1 cellular context compared by ENCODE assay signal in the genomic region with DNA sequence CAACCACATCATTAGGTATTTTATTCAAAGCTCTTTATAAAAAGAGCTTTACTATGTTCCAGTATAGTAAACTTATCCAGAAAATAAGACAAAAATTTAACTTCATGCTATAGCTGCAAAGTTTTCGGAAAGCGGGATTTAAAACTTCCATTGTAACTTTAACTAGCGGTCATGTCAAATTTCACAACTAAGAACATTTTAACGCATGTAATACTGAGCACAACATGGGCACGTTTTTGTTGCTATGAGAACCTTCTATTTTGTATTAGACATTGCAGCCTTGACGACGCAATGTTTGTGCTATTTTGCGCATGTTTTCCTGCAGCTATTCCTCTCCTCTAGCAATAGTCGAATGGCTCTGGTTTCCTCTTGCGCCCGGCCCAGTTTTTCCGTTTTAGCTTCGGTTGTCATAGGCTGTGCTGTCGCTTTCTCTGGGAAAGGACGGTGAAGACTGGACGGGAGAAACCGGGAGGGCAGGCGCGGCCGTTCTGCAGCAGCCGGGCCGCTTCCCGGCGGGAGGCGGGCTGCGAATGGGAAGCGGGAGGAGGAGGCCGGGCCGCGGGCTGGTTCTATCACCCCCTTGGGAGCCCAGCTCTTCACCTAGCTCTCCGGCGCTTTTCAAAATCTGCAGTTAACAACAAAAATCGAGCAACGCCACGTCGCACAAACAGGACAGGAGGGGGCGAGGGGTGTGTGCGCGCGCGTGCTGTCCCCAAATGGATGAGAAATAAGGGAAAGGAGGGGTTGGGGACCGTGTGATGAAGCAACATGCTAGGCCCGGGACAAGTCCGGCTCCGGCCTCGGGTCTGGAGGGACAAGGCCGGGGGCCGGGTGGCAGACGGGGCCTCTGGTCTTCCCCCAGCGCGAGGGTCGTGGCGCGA.
TF ChIP-seq lines count a peak whose summit lies in the region.

No MANE protein-coding gene starts in this region.

TF ChIP-seq in HEK293, 187 proteins besides CTCF, POLR2A, EP300 and RAD21 (continued from another document and continues in another):
- TF ChIP-seq SP7 (tag by site-specific recombination; IDR thresholded peaks at IDR 0.05) (peak; percentile 89), ZNF501 (tag by site-specific recombination; IDR thresholded peaks at IDR 0.05) (peak; percentile 97; the same call in 1 of the 2 replicates), ZNF768 (tag by site-specific recombination; IDR thresholded peaks at IDR 0.05) (no peak), PRDM1 (tag by site-specific recombination; IDR thresholded peaks at IDR 0.05) (peak; percentile 99), WT1 (tag by site-specific recombination; IDR thresholded peaks at IDR 0.05) (peak; percentile 87), ZNF792 (tag by site-specific recombination; IDR thresholded peaks at IDR 0.05) (peak; percentile 80; the same call in 1 of the 2 replicates), ZBTB48 (tag by site-specific recombination; IDR thresholded peaks at IDR 0.05) (peak; percentile 95), SCRT1 (tag by site-specific recombination; IDR thresholded peaks at IDR 0.05; ENCODE audit: borderline replicate concordance) (0 out of 2 replicates have a peak, but pooled peaks have one; percentile 19), ZEB2 (tag by site-specific recombination; IDR thresholded peaks at IDR 0.05) (peak; percentile 97), ZNF146 (tag by site-specific recombination; IDR thresholded peaks at IDR 0.05) (no peak; the same call in 1 of the 2 replicates), ZNF48 (tag by site-specific recombination; IDR thresholded peaks at IDR 0.05) (no peak), ZNF24 (tag by site-specific recombination; IDR thresholded peaks at IDR 0.05) (peak; percentile 84), ZNF426 (tag by site-specific recombination; IDR thresholded peaks at IDR 0.05) (no peak), ZNF610 (tag by site-specific recombination; IDR thresholded peaks at IDR 0.05; ENCODE audit: borderline replicate concordance) (no peak), ZNF561 (tag by site-specific recombination; IDR thresholded peaks at IDR 0.05; ENCODE audit: borderline replicate concordance) (peak; percentile 74; the same call in 1 of the 2 replicates), ZSCAN30 (tag by site-specific recombination; IDR thresholded peaks at IDR 0.05) (peak; percentile 96), ZNF335 (tag by site-specific recombination; conservative IDR thresholded peaks at IDR 0.05) (peak; percentile 82), ZNF169 (tag by site-specific recombination; IDR thresholded peaks at IDR 0.05) (no peak), ZNF19 (tag by site-specific recombination; IDR thresholded peaks at IDR 0.05; ENCODE audit: low read depth) (no peak), ZNF350 (tag by site-specific recombination; IDR thresholded peaks at IDR 0.05) (no peak), ZNF202 (tag by site-specific recombination; IDR thresholded peaks at IDR 0.05; ENCODE audit: borderline replicate concordance) (no peak), ZNF2 (tag by site-specific recombination; IDR thresholded peaks at IDR 0.05) (peak; percentile 93), GLI2 (tag by site-specific recombination; IDR thresholded peaks at IDR 0.05; ENCODE audit: borderline replicate concordance, low read depth) (no peak), ZBTB7A (tag by site-specific recombination; IDR thresholded peaks at IDR 0.05; ENCODE audit: low read depth) (peak; percentile 93), IKZF3 (tag by site-specific recombination; IDR thresholded peaks at IDR 0.05) (peak; percentile 99), ZNF548 (tag by site-specific recombination; IDR thresholded peaks at IDR 0.05) (0 out of 2 replicates have a peak, but pooled peaks have one; percentile 45), GLI4 (tag by site-specific recombination; IDR thresholded peaks at IDR 0.05) (peak; percentile 80), TCF7L2 (IDR thresholded peaks at IDR 0.05; ENCODE audit: borderline replicate concordance, low read depth, low read length) (no peak), ZSCAN16 (tag by site-specific recombination; IDR thresholded peaks at IDR 0.05) (no peak), ZNF521 (tag by site-specific recombination; IDR thresholded peaks at IDR 0.05) (no peak), ZNF184 (tag by site-specific recombination; IDR thresholded peaks at IDR 0.05) (0 out of 2 replicates have a peak, but pooled peaks have one; percentile 12), ZNF239 (tag by site-specific recombination; IDR thresholded peaks at IDR 0.05) (no peak), ZNF140 (tag by site-specific recombination; IDR thresholded peaks at IDR 0.05) (no peak), KLF16 (tag by site-specific recombination; IDR thresholded peaks at IDR 0.05) (peak; percentile 93)
- TF ChIP-seq, protein P1, sequence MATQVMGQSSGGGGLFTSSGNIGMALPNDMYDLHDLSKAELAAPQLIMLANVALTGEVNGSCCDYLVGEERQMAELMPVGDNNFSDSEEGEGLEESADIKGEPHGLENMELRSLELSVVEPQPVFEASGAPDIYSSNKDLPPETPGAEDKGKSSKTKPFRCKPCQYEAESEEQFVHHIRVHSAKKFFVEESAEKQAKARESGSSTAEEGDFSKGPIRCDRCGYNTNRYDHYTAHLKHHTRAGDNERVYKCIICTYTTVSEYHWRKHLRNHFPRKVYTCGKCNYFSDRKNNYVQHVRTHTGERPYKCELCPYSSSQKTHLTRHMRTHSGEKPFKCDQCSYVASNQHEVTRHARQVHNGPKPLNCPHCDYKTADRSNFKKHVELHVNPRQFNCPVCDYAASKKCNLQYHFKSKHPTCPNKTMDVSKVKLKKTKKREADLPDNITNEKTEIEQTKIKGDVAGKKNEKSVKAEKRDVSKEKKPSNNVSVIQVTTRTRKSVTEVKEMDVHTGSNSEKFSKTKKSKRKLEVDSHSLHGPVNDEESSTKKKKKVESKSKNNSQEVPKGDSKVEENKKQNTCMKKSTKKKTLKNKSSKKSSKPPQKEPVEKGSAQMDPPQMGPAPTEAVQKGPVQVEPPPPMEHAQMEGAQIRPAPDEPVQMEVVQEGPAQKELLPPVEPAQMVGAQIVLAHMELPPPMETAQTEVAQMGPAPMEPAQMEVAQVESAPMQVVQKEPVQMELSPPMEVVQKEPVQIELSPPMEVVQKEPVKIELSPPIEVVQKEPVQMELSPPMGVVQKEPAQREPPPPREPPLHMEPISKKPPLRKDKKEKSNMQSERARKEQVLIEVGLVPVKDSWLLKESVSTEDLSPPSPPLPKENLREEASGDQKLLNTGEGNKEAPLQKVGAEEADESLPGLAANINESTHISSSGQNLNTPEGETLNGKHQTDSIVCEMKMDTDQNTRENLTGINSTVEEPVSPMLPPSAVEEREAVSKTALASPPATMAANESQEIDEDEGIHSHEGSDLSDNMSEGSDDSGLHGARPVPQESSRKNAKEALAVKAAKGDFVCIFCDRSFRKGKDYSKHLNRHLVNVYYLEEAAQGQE (tag by site-specific recombination; IDR thresholded peaks at IDR 0.05), result peak; percentile 42
- TF ChIP-seq, protein P2, sequence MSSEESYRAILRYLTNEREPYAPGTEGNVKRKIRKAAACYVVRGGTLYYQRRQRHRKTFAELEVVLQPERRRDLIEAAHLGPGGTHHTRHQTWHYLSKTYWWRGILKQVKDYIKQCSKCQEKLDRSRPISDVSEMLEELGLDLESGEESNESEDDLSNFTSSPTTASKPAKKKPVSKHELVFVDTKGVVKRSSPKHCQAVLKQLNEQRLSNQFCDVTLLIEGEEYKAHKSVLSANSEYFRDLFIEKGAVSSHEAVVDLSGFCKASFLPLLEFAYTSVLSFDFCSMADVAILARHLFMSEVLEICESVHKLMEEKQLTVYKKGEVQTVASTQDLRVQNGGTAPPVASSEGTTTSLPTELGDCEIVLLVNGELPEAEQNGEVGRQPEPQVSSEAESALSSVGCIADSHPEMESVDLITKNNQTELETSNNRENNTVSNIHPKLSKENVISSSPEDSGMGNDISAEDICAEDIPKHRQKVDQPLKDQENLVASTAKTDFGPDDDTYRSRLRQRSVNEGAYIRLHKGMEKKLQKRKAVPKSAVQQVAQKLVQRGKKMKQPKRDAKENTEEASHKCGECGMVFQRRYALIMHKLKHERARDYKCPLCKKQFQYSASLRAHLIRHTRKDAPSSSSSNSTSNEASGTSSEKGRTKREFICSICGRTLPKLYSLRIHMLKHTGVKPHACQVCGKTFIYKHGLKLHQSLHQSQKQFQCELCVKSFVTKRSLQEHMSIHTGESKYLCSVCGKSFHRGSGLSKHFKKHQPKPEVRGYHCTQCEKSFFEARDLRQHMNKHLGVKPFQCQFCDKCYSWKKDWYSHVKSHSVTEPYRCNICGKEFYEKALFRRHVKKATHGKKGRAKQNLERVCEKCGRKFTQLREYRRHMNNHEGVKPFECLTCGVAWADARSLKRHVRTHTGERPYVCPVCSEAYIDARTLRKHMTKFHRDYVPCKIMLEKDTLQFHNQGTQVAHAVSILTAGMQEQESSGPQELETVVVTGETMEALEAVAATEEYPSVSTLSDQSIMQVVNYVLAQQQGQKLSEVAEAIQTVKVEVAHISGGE (tag by site-specific recombination; conservative IDR thresholded peaks at IDR 0.05; ENCODE audit: low read depth), result peak; percentile 61
- TF ChIP-seq, protein P3, sequence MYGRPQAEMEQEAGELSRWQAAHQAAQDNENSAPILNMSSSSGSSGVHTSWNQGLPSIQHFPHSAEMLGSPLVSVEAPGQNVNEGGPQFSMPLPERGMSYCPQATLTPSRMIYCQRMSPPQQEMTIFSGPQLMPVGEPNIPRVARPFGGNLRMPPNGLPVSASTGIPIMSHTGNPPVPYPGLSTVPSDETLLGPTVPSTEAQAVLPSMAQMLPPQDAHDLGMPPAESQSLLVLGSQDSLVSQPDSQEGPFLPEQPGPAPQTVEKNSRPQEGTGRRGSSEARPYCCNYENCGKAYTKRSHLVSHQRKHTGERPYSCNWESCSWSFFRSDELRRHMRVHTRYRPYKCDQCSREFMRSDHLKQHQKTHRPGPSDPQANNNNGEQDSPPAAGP (tag by site-specific recombination; IDR thresholded peaks at IDR 0.05), result peak; percentile 79
- TF ChIP-seq, protein P4, sequence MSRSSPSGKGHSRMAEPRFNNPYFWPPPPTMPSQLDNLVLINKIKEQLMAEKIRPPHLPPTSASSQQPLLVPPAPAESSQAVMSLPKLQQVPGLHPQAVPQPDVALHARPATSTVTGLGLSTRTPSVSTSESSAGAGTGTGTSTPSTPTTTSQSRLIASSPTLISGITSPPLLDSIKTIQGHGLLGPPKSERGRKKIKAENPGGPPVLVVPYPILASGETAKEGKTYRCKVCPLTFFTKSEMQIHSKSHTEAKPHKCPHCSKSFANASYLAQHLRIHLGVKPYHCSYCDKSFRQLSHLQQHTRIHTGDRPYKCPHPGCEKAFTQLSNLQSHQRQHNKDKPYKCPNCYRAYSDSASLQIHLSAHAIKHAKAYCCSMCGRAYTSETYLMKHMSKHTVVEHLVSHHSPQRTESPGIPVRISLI (tag by site-specific recombination; IDR thresholded peaks at IDR 0.05), result no peak
- TF ChIP-seq, protein P5, sequence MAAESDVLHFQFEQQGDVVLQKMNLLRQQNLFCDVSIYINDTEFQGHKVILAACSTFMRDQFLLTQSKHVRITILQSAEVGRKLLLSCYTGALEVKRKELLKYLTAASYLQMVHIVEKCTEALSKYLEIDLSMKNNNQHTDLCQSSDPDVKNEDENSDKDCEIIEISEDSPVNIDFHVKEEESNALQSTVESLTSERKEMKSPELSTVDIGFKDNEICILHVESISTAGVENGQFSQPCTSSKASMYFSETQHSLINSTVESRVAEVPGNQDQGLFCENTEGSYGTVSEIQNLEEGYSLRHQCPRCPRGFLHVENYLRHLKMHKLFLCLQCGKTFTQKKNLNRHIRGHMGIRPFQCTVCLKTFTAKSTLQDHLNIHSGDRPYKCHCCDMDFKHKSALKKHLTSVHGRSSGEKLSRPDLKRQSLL (tag by site-specific recombination; IDR thresholded peaks at IDR 0.05), result peak; percentile 66
- TF ChIP-seq, protein P6, sequence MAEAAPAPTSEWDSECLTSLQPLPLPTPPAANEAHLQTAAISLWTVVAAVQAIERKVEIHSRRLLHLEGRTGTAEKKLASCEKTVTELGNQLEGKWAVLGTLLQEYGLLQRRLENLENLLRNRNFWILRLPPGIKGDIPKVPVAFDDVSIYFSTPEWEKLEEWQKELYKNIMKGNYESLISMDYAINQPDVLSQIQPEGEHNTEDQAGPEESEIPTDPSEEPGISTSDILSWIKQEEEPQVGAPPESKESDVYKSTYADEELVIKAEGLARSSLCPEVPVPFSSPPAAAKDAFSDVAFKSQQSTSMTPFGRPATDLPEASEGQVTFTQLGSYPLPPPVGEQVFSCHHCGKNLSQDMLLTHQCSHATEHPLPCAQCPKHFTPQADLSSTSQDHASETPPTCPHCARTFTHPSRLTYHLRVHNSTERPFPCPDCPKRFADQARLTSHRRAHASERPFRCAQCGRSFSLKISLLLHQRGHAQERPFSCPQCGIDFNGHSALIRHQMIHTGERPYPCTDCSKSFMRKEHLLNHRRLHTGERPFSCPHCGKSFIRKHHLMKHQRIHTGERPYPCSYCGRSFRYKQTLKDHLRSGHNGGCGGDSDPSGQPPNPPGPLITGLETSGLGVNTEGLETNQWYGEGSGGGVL (tag by site-specific recombination; IDR thresholded peaks at IDR 0.05), result no peak
- TF ChIP-seq, protein P7, sequence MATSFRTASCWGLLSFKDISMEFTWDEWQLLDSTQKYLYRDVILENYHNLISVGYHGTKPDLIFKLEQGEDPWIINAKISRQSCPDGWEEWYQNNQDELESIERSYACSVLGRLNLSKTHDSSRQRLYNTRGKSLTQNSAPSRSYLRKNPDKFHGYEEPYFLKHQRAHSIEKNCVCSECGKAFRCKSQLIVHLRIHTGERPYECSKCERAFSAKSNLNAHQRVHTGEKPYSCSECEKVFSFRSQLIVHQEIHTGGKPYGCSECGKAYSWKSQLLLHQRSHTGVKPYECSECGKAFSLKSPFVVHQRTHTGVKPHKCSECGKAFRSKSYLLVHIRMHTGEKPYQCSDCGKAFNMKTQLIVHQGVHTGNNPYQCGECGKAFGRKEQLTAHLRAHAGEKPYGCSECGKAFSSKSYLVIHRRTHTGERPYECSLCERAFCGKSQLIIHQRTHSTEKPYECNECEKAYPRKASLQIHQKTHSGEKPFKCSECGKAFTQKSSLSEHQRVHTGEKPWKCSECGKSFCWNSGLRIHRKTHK (tag by site-specific recombination; IDR thresholded peaks at IDR 0.05), result no peak
- TF ChIP-seq, protein P8, sequence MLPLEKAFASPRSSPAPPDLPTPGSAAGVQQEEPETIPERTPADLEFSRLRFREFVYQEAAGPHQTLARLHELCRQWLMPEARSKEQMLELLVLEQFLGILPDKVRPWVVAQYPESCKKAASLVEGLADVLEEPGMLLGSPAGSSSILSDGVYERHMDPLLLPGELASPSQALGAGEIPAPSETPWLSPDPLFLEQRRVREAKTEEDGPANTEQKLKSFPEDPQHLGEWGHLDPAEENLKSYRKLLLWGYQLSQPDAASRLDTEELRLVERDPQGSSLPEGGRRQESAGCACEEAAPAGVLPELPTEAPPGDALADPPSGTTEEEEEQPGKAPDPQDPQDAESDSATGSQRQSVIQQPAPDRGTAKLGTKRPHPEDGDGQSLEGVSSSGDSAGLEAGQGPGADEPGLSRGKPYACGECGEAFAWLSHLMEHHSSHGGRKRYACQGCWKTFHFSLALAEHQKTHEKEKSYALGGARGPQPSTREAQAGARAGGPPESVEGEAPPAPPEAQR (tag by site-specific recombination; IDR thresholded peaks at IDR 0.05), result no peak
- TF ChIP-seq, protein P9, sequence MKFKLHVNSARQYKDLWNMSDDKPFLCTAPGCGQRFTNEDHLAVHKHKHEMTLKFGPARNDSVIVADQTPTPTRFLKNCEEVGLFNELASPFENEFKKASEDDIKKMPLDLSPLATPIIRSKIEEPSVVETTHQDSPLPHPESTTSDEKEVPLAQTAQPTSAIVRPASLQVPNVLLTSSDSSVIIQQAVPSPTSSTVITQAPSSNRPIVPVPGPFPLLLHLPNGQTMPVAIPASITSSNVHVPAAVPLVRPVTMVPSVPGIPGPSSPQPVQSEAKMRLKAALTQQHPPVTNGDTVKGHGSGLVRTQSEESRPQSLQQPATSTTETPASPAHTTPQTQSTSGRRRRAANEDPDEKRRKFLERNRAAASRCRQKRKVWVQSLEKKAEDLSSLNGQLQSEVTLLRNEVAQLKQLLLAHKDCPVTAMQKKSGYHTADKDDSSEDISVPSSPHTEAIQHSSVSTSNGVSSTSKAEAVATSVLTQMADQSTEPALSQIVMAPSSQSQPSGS (tag by site-specific recombination; IDR thresholded peaks at IDR 0.05; ENCODE audit: low read depth), result no peak
